Comparison of ENCODE assay signal across 23 cellular contexts in the genomic region with DNA sequence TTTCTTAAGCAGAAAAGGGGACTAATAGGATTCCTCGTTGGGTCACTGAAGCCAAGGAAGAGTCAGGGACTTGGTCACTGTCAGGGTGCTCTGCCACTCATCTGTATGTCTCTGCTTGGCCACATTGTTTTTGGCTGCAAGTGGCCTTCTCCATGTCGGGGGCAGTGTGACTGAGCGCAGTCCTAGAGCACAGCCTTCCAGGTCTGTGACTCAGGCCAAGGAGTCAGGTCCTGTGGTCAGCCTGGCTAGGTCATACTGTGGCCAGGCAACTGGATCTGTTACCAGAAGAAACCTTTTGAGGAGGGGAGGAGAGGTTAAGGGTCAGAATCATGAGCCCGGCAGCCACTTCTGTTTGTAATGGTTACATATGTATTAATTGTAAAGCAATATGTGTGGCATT.
"Had no signal": no experiment of that assay in that cellular context is flagged by ENCODE, and none has a peak within 500 bp of the region (broad histone marks: within the 10 kb centered on the region; RNA-seq: fewer than 3 reads in every experiment).

No MANE protein-coding gene starts in this region.

- H3K27me3 Mint-ChIP-seq: activated naive CD8-positive, alpha-beta T cell treated with anti-CD3 and anti-CD28 coated beads for 36 hours; stimulated activated naive CD8-positive, alpha-beta T cell treated with anti-CD3 and anti-CD28 coated beads, Interleukin-15, amount 100 ng/mL, for 72 hours; T-helper 17 cell had no signal

- H3K9me3 ChIP-seq: body of pancreas, gastroesophageal sphincter, ovary, right lobe of liver, suprapubic skin, transverse colon, uterus had no signal

- FAIRE-seq: colon, islet of Langerhans had no signal

- H3K4me1 ChIP-seq: body of pancreas, gastroesophageal sphincter, right lobe of liver, suprapubic skin, transverse colon, uterus had no signal

- H3K27ac ChIP-seq: body of pancreas, gastroesophageal sphincter, heart right ventricle, ovary, right lobe of liver, suprapubic skin, transverse colon, uterus, WERI-Rb-1 had no signal

- H3K4me3 ChIP-seq: body of pancreas, gastroesophageal sphincter, heart right ventricle, lung, ovary, right lobe of liver, smooth muscle cell, suprapubic skin, transverse colon, uterus had no signal

- H3K4me2 ChIP-seq: smooth muscle cell had no signal

- H3K36me3 ChIP-seq: heart right ventricle, ovary, right lobe of liver, suprapubic skin, transverse colon, uterus, WERI-Rb-1 had no signal

- H3K4me3 Mint-ChIP-seq: activated naive CD8-positive, alpha-beta T cell treated with anti-CD3 and anti-CD28 coated beads for 36 hours; activated T-helper 1 cell treated with anti-CD3 and anti-CD28 coated beads, Interleukin-12 subunit alpha, Interleukin-12 subunit beta, Interleukin-2, Interleukin-4 antibody, amounts not matched to agents 30 ng/mL and 10 ng/mL and 1 ng/mL, durations not matched to agents 14 hours and 24 hours and 36 hours; nephron progenitor cell; stimulated activated naive CD8-positive, alpha-beta T cell treated with anti-CD3 and anti-CD28 coated beads, Interleukin-15, amount 100 ng/mL, for 72 hours; T-helper 17 cell had no signal

- H3K27me3 ChIP-seq: body of pancreas, gastroesophageal sphincter, heart right ventricle, ovary, right lobe of liver, suprapubic skin, transverse colon, uterus had no signal

- ATAC-seq: body of pancreas; gastroesophageal sphincter; heart right ventricle; left lobe of liver; right lobe of liver; stimulated activated naive CD8-positive, alpha-beta T cell treated with anti-CD3 and anti-CD28 coated beads, Interleukin-15, amount 100 ng/mL, for 72 hours; T-helper 17 cell had no signal

- DNase-seq: activated CD4-positive, alpha-beta T cell treated with anti-CD3 and anti-CD28 coated beads, Interleukin-2, amount 50 U/mL, for 48 hours; activated naive CD8-positive, alpha-beta T cell treated with anti-CD3 and anti-CD28 coated beads for 36 hours; amygdala; body of pancreas; heart right ventricle; midbrain; nephron progenitor cell; ovary; right lobe of liver; stimulated activated CD4-positive, alpha-beta T cell treated with anti-CD3 and anti-CD28 coated beads, Interleukin-4, amount 100 ng/mL, for 1 hour; stimulated activated naive CD8-positive, alpha-beta T cell treated with anti-CD3 and anti-CD28 coated beads, Interleukin-15, amount 100 ng/mL, for 72 hours; T-helper 17 cell; transverse colon; uterus; WERI-Rb-1 had no signal

- H3K27ac Mint-ChIP-seq: activated naive CD8-positive, alpha-beta T cell treated with anti-CD3 and anti-CD28 coated beads for 36 hours; activated T-helper 1 cell treated with anti-CD3 and anti-CD28 coated beads, Interleukin-12 subunit alpha, Interleukin-12 subunit beta, Interleukin-2, Interleukin-4 antibody, amounts not matched to agents 30 ng/mL and 10 ng/mL and 1 ng/mL, durations not matched to agents 14 hours and 24 hours and 36 hours; nephron progenitor cell; stimulated activated naive CD8-positive, alpha-beta T cell treated with anti-CD3 and anti-CD28 coated beads, Interleukin-15, amount 100 ng/mL, for 72 hours; T-helper 17 cell had no signal

- H3K9me3 Mint-ChIP-seq: activated T-helper 1 cell treated with anti-CD3 and anti-CD28 coated beads, Interleukin-12 subunit alpha, Interleukin-12 subunit beta, Interleukin-2, Interleukin-4 antibody, amounts not matched to agents 30 ng/mL and 10 ng/mL and 1 ng/mL, durations not matched to agents 14 hours and 24 hours and 36 hours had no signal

- H3K4me1 Mint-ChIP-seq: nephron progenitor cell; stimulated activated naive CD8-positive, alpha-beta T cell treated with anti-CD3 and anti-CD28 coated beads, Interleukin-15, amount 100 ng/mL, for 72 hours had no signal
